In genomic region chr2:172711110-172711509, GRCh38 we compare ENCODE assay signal across 14 cellular contexts. TPM values are rescaled to one million over a fixed set of nuclear protein-coding genes. Genes with fewer than 3 reads are reported as not detected.
"Had no signal": no experiment of that assay in that cellular context is flagged by ENCODE, and none has a peak within 500 bp of the region (broad histone marks: within the 10 kb centered on the region; RNA-seq: fewer than 3 reads in every experiment).

No MANE protein-coding gene starts in this region.

- H3K27me3 ChIP-seq: body of pancreas, MG63, Peyer's patch had no signal

- H3K36me3 ChIP-seq: MG63, Peyer's patch had no signal

- H3K4me1 ChIP-seq: body of pancreas, Peyer's patch had no signal

- H3K36me3 Mint-ChIP-seq: activated CD8-positive, alpha-beta memory T cell treated with anti-CD3 and anti-CD28 coated beads, Interleukin-2, amount 10 ng/mL, durations not matched to agents 7 days and 5 days; activated naive CD4-positive, alpha-beta T cell treated with anti-CD3 and anti-CD28 coated beads, Interleukin-2, amount 50 U/mL, for 24 hours; T-cell had no signal

- H3K27ac Mint-ChIP-seq: activated B cell treated with CpG ODN at 0.5 μM for 24 hours; activated CD4-positive, alpha-beta T cell treated with anti-CD3 and anti-CD28 coated beads, Interleukin-2, amount 10 ng/mL, durations not matched to agents 24 days and 14 days; activated CD8-positive, alpha-beta memory T cell treated with anti-CD3 and anti-CD28 coated beads, Interleukin-2, amount 10 ng/mL, durations not matched to agents 7 days and 5 days; activated naive CD4-positive, alpha-beta T cell treated with anti-CD3 and anti-CD28 coated beads, Interleukin-2, amount 50 U/mL, for 24 hours; activated T-cell treated with anti-CD3 and anti-CD28 coated beads, Interleukin-2, amount 50 U/mL, for 24 hours; activated T-helper 1 cell treated with anti-CD3 and anti-CD28 coated beads, Interleukin-12 subunit alpha, Interleukin-12 subunit beta, Interleukin-2, Interleukin-4 antibody, amounts not matched to agents 30 ng/mL and 10 ng/mL and 1 ng/mL, durations not matched to agents 14 hours and 24 hours and 36 hours; T-cell had no signal

- ATAC-seq: activated CD8-positive, alpha-beta memory T cell treated with anti-CD3 and anti-CD28 coated beads, Interleukin-2, amount 10 ng/mL, durations not matched to agents 7 days and 5 days had no signal

- H3K4me1 Mint-ChIP-seq: activated B cell treated with CpG ODN at 0.5 μM for 24 hours; activated CD4-positive, alpha-beta T cell treated with anti-CD3 and anti-CD28 coated beads, Interleukin-2, amount 10 ng/mL, durations not matched to agents 24 days and 14 days; activated CD8-positive, alpha-beta memory T cell treated with anti-CD3 and anti-CD28 coated beads, Interleukin-2, amount 10 ng/mL, durations not matched to agents 7 days and 5 days; activated naive CD4-positive, alpha-beta T cell treated with anti-CD3 and anti-CD28 coated beads, Interleukin-2, amount 50 U/mL, for 24 hours; T-cell had no signal

- H3K9me3 Mint-ChIP-seq: activated B cell treated with CpG ODN at 0.5 μM for 24 hours; activated CD4-positive, alpha-beta T cell treated with anti-CD3 and anti-CD28 coated beads, Interleukin-2, amount 10 ng/mL, durations not matched to agents 24 days and 14 days; activated naive CD4-positive, alpha-beta T cell treated with anti-CD3 and anti-CD28 coated beads, Interleukin-2, amount 50 U/mL, for 24 hours; activated T-cell treated with anti-CD3 and anti-CD28 coated beads, Interleukin-2, amount 50 U/mL, for 24 hours; activated T-helper 1 cell treated with anti-CD3 and anti-CD28 coated beads, Interleukin-12 subunit alpha, Interleukin-12 subunit beta, Interleukin-2, Interleukin-4 antibody, amounts not matched to agents 30 ng/mL and 10 ng/mL and 1 ng/mL, durations not matched to agents 14 hours and 24 hours and 36 hours; T-cell had no signal

- H3K9me3 ChIP-seq: body of pancreas, MG63, Peyer's patch had no signal

- H3K4me3 Mint-ChIP-seq: activated B cell treated with CpG ODN at 0.5 μM for 24 hours; activated CD4-positive, alpha-beta T cell treated with anti-CD3 and anti-CD28 coated beads, Interleukin-2, amount 10 ng/mL, durations not matched to agents 24 days and 14 days; activated CD8-positive, alpha-beta memory T cell treated with anti-CD3 and anti-CD28 coated beads, Interleukin-2, amount 10 ng/mL, durations not matched to agents 7 days and 5 days; activated naive CD4-positive, alpha-beta T cell treated with anti-CD3 and anti-CD28 coated beads, Interleukin-2, amount 50 U/mL, for 24 hours; activated T-cell treated with anti-CD3 and anti-CD28 coated beads, Interleukin-2, amount 50 U/mL, for 24 hours; activated T-helper 1 cell treated with anti-CD3 and anti-CD28 coated beads, Interleukin-12 subunit alpha, Interleukin-12 subunit beta, Interleukin-2, Interleukin-4 antibody, amounts not matched to agents 30 ng/mL and 10 ng/mL and 1 ng/mL, durations not matched to agents 14 hours and 24 hours and 36 hours; T-cell had no signal

- H3K27ac ChIP-seq: body of pancreas, Peyer's patch, RWPE1 had no signal

- H3K4me3 ChIP-seq: body of pancreas, MG63, Peyer's patch had no signal

- DNase-seq: activated B cell treated with CpG ODN at 0.5 μM for 24 hours; activated CD4-positive, alpha-beta T cell treated with anti-CD3 and anti-CD28 coated beads for 1 hour; activated CD8-positive, alpha-beta memory T cell treated with anti-CD3 and anti-CD28 coated beads, Interleukin-2, amount 10 ng/mL, durations not matched to agents 7 days and 5 days; activated effector memory CD4-positive, alpha-beta T cell treated with Interleukin-2 at 50 U/mL for 16 hours; aorta had no signal

RNA-seq across cellular contexts. Expression of gene RAPGEF4, which starts 24.5 kb away (rescaled TPM):
- total RNA-seq: activated B cell treated with CpG ODN at 0.5 μM for 24 hours had no signal
